In genomic region chr5:143177263-143177994, GRCh38 we compare ENCODE assay signal across 10 cellular contexts.
A peak's percentile ranks its signal among the peaks of the same experiment; 100 is the strongest.
DNase-seq lines count a peak whose midpoint lies in the region; ATAC-seq and TF ChIP-seq lines count a peak whose summit lies in the region.
"Had no signal": no experiment of that assay in that cellular context is flagged by ENCODE, and none has a peak within 500 bp of the region (broad histone marks: within the 10 kb centered on the region; RNA-seq: fewer than 3 reads in every experiment).

No MANE protein-coding gene starts in this region.

- DNase-seq in Daoy (ENCODE audit: low read depth) (peak; percentile 99), NCI-H2171 (lab: John Stamatoyannopoulos, UW) (peak; percentile 37), cerebellar cortex (ENCODE audit: low spot score) (peak; percentile 75), non-pigmented ciliary epithelial cell (ENCODE audit: low read depth) (peak; percentile 97), NCI-H146 treated with DMSO at 0.1 percent for 48 hours (lab: John Stamatoyannopoulos, UW; ENCODE audit: unreplicated experiment) (no peak)
- no peak for DNase-seq in CD8-positive, alpha-beta T cell

- no peaks in the 10 kb centered on the region for H3K27me3 Mint-ChIP-seq in CD8-positive, alpha-beta T cell (ENCODE audit: low read depth)
- H3K27me3 Mint-ChIP-seq: activated naive CD8-positive, alpha-beta T cell had no signal

- peaks cover 60% of the 10 kb centered on the region for H3K36me3 Mint-ChIP-seq in CD8-positive, alpha-beta T cell

- no peaks in the 10 kb centered on the region for H3K36me3 ChIP-seq in CD8-positive, alpha-beta T cell (ENCODE audit: insufficient read depth, low read length)

- POLR2A ChIA-PET in CD8-positive, alpha-beta T cell (lab: Charles Lee) = no interaction called here

- no peak overlapping the region for H3K27ac Mint-ChIP-seq in CD8-positive, alpha-beta T cell
- H3K27ac Mint-ChIP-seq: activated naive CD8-positive, alpha-beta T cell had no signal

- H3K4me3 Mint-ChIP-seq in CD8-positive, alpha-beta T cell = no peak overlapping the region
- H3K4me3 Mint-ChIP-seq: activated naive CD8-positive, alpha-beta T cell had no signal

- H3K27me3 ChIP-seq in CD8-positive, alpha-beta T cell (ENCODE audit: insufficient read depth, low read length) = no peaks in the 10 kb centered on the region

- H3K4me3 ChIP-seq in CD8-positive, alpha-beta T cell (ENCODE audit: low read depth, low read length) = no peak overlapping the region
- H3K4me3 ChIP-seq: GM12878 had no signal

- no peak for TF ChIP-seq CTCF in CD8-positive, alpha-beta T cell (IDR thresholded peaks at IDR 0.05)

- no peaks in the 10 kb centered on the region for H3K9me3 ChIP-seq in CD8-positive, alpha-beta T cell (ENCODE audit: low read length)

- intact Hi-C loops in CD8-positive, alpha-beta T cell (cut with DNase I, micrococcal nuclease) = no loop called here

- H3K4me1 ChIP-seq in CD8-positive, alpha-beta T cell (ENCODE audit: insufficient read depth, low read length) = no peaks in the 10 kb centered on the region

- ATAC-seq in GM19455 (IDR thresholded peaks at IDR 0.05; ENCODE audit: unreplicated experiment) (no peak), HG03095 (IDR thresholded peaks at IDR 0.05; ENCODE audit: unreplicated experiment) (no peak)
- ATAC-seq in CD8-positive, alpha-beta T cell = no peak
- ATAC-seq: GM12878 had no signal

- H3K27ac ChIP-seq in CD8-positive, alpha-beta T cell (ENCODE audit: low read depth, low read length) = no peak overlapping the region

- H3K9me3 Mint-ChIP-seq in CD8-positive, alpha-beta T cell = no peaks in the 10 kb centered on the region

- H3K4me1 Mint-ChIP-seq in CD8-positive, alpha-beta T cell (ENCODE audit: low read depth) = peaks cover 4% of the 10 kb centered on the region

- CTCF ChIA-PET in CD8-positive, alpha-beta T cell (lab: Charles Lee) = no interaction called here

Comparison
In these comparisons a context has a peak if more than half of its experiments do, and no peak if none do; other contexts are left out.
1. DNase-seq: peak in Daoy (single experiment), NCI-H2171 (single experiment), cerebellar cortex (single experiment) and non-pigmented ciliary epithelial cell (single experiment); none in NCI-H146 treated with DMSO at 0.1 percent for 48 hours (single experiment) and CD8-positive, alpha-beta T cell (0 of 7).